Comparison of ENCODE assay signal across 22 cellular contexts in genomic region chr12:111238075-111238734, GRCh38.
"Had no signal": no experiment of that assay in that cellular context is flagged by ENCODE, and none has a peak within 500 bp of the region (broad histone marks: within the 10 kb centered on the region; RNA-seq: fewer than 3 reads in every experiment).

No MANE protein-coding gene starts in this region.

- H3K36me3 Mint-ChIP-seq: activated naive CD4-positive, alpha-beta T cell treated with anti-CD3 and anti-CD28 coated beads, Interleukin-2, amount 10 ng/mL, durations not matched to agents 7 days and 5 days; activated naive CD8-positive, alpha-beta T cell treated with anti-CD3 and anti-CD28 coated beads for 36 hours had no signal

- H3K4me1 Mint-ChIP-seq: activated naive CD4-positive, alpha-beta T cell treated with anti-CD3 and anti-CD28 coated beads, Interleukin-2, amount 10 ng/mL, durations not matched to agents 7 days and 5 days; activated naive CD8-positive, alpha-beta T cell treated with anti-CD3 and anti-CD28 coated beads for 36 hours had no signal

- H3K4me3 ChIP-seq: coronary artery had no signal

- H3K27me3 Mint-ChIP-seq: activated naive CD4-positive, alpha-beta T cell treated with anti-CD3 and anti-CD28 coated beads, Interleukin-2, amount 10 ng/mL, durations not matched to agents 7 days and 5 days had no signal

- H3K9me3 Mint-ChIP-seq: activated T-helper 2 cell treated with anti-CD3 and anti-CD28 coated beads, Interferon-gamma antibody, Interleukin-2, Interleukin-4, amounts not matched to agents 10 μg/mL and 5 μg/mL and 100 μg/mL, durations not matched to agents 14 hours and 24 hours and 36 hours had no signal

- ATAC-seq: activated CD4-positive, CD25-positive, alpha-beta regulatory T cell treated with anti-CD3 and anti-CD28 coated beads, Interleukin-2, amount 50 U/mL, for 24 hours; activated CD8-positive, alpha-beta T cell treated with anti-CD3 and anti-CD28 coated beads for 36 hours; activated T-cell treated with anti-CD3 and anti-CD28 coated beads, Interleukin-2, amount 50 U/mL, for 72 hours had no signal

- H3K27ac ChIP-seq: coronary artery had no signal

- H3K4me3 Mint-ChIP-seq: activated CD8-positive, alpha-beta T cell treated with anti-CD3 and anti-CD28 coated beads for 36 hours; activated naive CD4-positive, alpha-beta T cell treated with anti-CD3 and anti-CD28 coated beads, Interleukin-2, amount 10 ng/mL, durations not matched to agents 7 days and 5 days; activated naive CD8-positive, alpha-beta T cell treated with anti-CD3 and anti-CD28 coated beads for 36 hours; activated T-cell treated with anti-CD3 and anti-CD28 coated beads, Interleukin-2, amount 50 U/mL, for 72 hours; T-helper 1 cell treated with Interleukin-12 subunit alpha and Interleukin-12 subunit beta and Interleukin-4 antibody, amounts not matched to agents 30 μg/mL and 1 μg/mL, for 36 hours had no signal

- H3K27ac Mint-ChIP-seq: activated CD8-positive, alpha-beta T cell treated with anti-CD3 and anti-CD28 coated beads for 36 hours; activated naive CD4-positive, alpha-beta T cell treated with anti-CD3 and anti-CD28 coated beads, Interleukin-2, amount 10 ng/mL, durations not matched to agents 7 days and 5 days; activated T-cell treated with anti-CD3 and anti-CD28 coated beads, Interleukin-2, amount 50 U/mL, for 72 hours; activated T-helper 2 cell treated with anti-CD3 and anti-CD28 coated beads, Interferon-gamma antibody, Interleukin-2, Interleukin-4, amounts not matched to agents 10 μg/mL and 5 μg/mL and 100 μg/mL, durations not matched to agents 14 hours and 24 hours and 36 hours; T-helper 1 cell treated with Interleukin-12 subunit alpha and Interleukin-12 subunit beta and Interleukin-4 antibody, amounts not matched to agents 30 μg/mL and 1 μg/mL, for 36 hours had no signal

- FAIRE-seq: RCC 7860 had no signal

- DNase-seq: activated CD4-positive, alpha-beta T cell treated with anti-CD3 and anti-CD28 coated beads for 4 hours; activated CD8-positive, alpha-beta memory T cell treated with anti-CD3 and anti-CD28 coated beads, Interleukin-2, amount 50 U/mL, for 4 hours; activated CD8-positive, alpha-beta T cell treated with anti-CD3 and anti-CD28 coated beads for 36 hours; activated gamma-delta T cell treated with Interleukin-2 at 50 U/mL for 16 hours; activated naive CD4-positive, alpha-beta T cell treated with anti-CD3 and anti-CD28 coated beads, Interleukin-2, amount 10 ng/mL, durations not matched to agents 7 days and 5 days; activated naive CD8-positive, alpha-beta T cell treated with anti-CD3 and anti-CD28 coated beads for 36 hours; activated T-cell treated with anti-CD3 and anti-CD28 coated beads, Interleukin-2, amount 50 U/mL, for 72 hours; anterior cingulate cortex; central memory CD4-positive, alpha-beta T cell; Kasumi-1; KBM-7; NCI-H1048; NCI-H1930; NCI-H2171; NCI-H510A treated with DMSO at 0.1 percent for 48 hours; NCI-H82; SHP77 treated with DMSO at 0.1 percent for 48 hours had no signal
